ENCODE assay signal across 19 cellular contexts in the genomic region with DNA sequence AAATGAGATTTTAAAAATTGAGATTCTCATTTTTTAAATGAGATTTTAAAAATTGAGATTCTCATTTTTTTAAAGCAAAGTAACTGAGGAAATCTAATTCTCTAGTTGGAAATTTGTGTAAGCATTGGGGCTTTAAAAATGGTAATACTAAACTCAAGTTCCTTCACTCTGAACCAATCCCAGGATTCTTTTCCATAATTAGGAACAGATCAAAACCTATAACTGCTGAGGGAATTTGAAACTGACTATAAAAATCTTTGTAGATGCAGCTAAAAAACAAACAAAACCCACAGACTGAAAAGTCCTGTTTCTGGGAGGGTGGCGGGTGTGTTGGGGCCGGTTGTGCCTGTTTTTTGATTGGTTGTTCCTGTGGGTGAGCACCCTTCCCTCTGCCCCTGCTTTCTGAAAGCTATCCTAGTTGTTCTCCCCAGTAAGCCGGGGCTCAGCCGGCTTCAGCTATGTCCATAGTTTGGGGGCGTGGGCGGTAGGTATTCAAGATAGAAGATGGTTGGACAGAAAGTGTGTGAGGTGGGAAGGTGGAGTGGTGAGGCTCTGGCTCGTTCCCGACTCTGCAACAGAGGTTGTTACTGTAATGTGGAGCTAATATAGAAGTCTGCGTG. TPM values are rescaled to one million over a fixed set of nuclear protein-coding genes. Genes with fewer than 3 reads are reported as not detected.
A peak's percentile ranks its signal among the peaks of the same experiment; 100 is the strongest.
DNase-seq lines count a peak whose midpoint lies in the region; ATAC-seq and TF ChIP-seq lines count a peak whose summit lies in the region.
"Had no signal": no experiment of that assay in that cellular context is flagged by ENCODE, and none has a peak within 500 bp of the region (broad histone marks: within the 10 kb centered on the region; RNA-seq: fewer than 3 reads in every experiment).

No MANE protein-coding gene starts in this region.

- H3K36me3 Mint-ChIP-seq in activated CD8-positive, alpha-beta T cell treated with anti-CD3 and anti-CD28 coated beads for 36 hours (ENCODE audit: low read depth): peaks cover 2% of the 10 kb centered on the region

- no peaks in the 10 kb centered on the region for H3K27me3 Mint-ChIP-seq in activated CD8-positive, alpha-beta T cell treated with anti-CD3 and anti-CD28 coated beads for 36 hours

- in situ Hi-C loops in HAP-1 (cut with MboI; ENCODE audit: low sequenced_read_pairs): no loop called here

- H3K4me1 Mint-ChIP-seq in activated CD8-positive, alpha-beta T cell treated with anti-CD3 and anti-CD28 coated beads for 36 hours (ENCODE audit: low read depth): no peaks in the 10 kb centered on the region

- no peaks in the 10 kb centered on the region for H3K9me3 Mint-ChIP-seq in activated CD8-positive, alpha-beta T cell treated with anti-CD3 and anti-CD28 coated beads for 36 hours
- H3K9me3 Mint-ChIP-seq: T-helper 2 cell treated with Interferon-gamma antibody and Interleukin-4, amounts not matched to agents 5 μg/mL and 100 μg/mL, for 36 hours had no signal

- H3K4me2 ChIP-seq in BLaER1 treated with 17β-estradiol and CSF1 and Interleukin-3, amounts not matched to agents 10 nM and 100 nM: peak overlapping the region; percentile 75 to 92 (median 84)
- H3K4me2 ChIP-seq in OCI-LY7 (ENCODE audit: low read length): peak overlapping the region; percentile 63
- H3K4me2 ChIP-seq in fibroblast of lung (ENCODE audit: extremely low read depth, insufficient read depth, low read length): peak overlapping the region; percentile 51

- DNase-seq in OCI-LY7 (ENCODE audit: low spot score) (no peak), fibroblast of lung (ENCODE audit: low read depth in 2 of 2) (peak; percentile 9 to 31), occipital lobe (lab: John Stamatoyannopoulos, UW) (peak; percentile 19), HAP-1 (ENCODE audit: low spot score in 2 of 2) (no peak)
- no peak for DNase-seq in activated CD8-positive, alpha-beta T cell treated with anti-CD3 and anti-CD28 coated beads for 36 hours
- DNase-seq: activated effector memory CD4-positive, alpha-beta T cell treated with Interleukin-2 at 50 U/mL for 16 hours; BE2C; colonic mucosa; Kasumi-1; NCI-H1417 treated with DMSO at 0.1 percent for 48 hours; NCI-H2227 treated with DMSO at 0.1 percent for 48 hours; SHP77 had no signal

- no TSS peak for BruUV-seq in OCI-LY7 (replicated peaks; lab: Mats Ljungman, UMichigan)

- H3K9ac ChIP-seq in BLaER1 treated with 17β-estradiol and CSF1 and Interleukin-3, amounts not matched to agents 10 nM and 100 nM: peak overlapping the region; percentile 32 to 77 (median 56); a peak in 20 of 22 replicates
- no peak overlapping the region for H3K9ac ChIP-seq in fibroblast of lung (ENCODE audit: insufficient read depth, low read length)

- no peaks in the 10 kb centered on the region for H3K9me2 ChIP-seq in OCI-LY7 (ENCODE audit: insufficient read depth, low read length)

- peak overlapping the region in 9 of 11 experiments; percentile 33 to 83 (median 68); a peak in 17 of 22 replicates for H3K27ac ChIP-seq in BLaER1 treated with 17β-estradiol and CSF1 and Interleukin-3, amounts not matched to agents 10 nM and 100 nM
- peak overlapping the region; percentile 12 for H3K27ac ChIP-seq in OCI-LY7 (ENCODE audit: low read depth, low read length, poor library complexity, severe bottlenecking)
- no peak overlapping the region for H3K27ac ChIP-seq in fibroblast of lung (ENCODE audit: insufficient read depth, low read length)
- H3K27ac ChIP-seq: colonic mucosa, skin epidermis had no signal

- H2AFZ ChIP-seq in OCI-LY7 (ENCODE audit: low read length): peak overlapping the region; percentile 87
- no peak overlapping the region for H2AFZ ChIP-seq in fibroblast of lung (ENCODE audit: low read length)

- H3K4me1 ChIP-seq in BLaER1 treated with 17β-estradiol and CSF1 and Interleukin-3, amounts not matched to agents 10 nM and 100 nM: peaks cover 33 to 59% (median 51%) of the 10 kb centered on the region in 10 experiments
- H3K4me1 ChIP-seq in OCI-LY7 (ENCODE audit: insufficient read depth, low read length, poor library complexity, severe bottlenecking): peaks cover 16% of the 10 kb centered on the region
- peaks cover 2% of the 10 kb centered on the region for H3K4me1 ChIP-seq in fibroblast of lung (ENCODE audit: control insufficient read depth, extremely low read depth, insufficient read depth, low read length)
- no peaks in the 10 kb centered on the region for H3K4me1 ChIP-seq in HAP-1
- H3K4me1 ChIP-seq: BE2C, colonic mucosa had no signal

- H3K9me3 ChIP-seq in BLaER1 treated with 17β-estradiol and CSF1 and Interleukin-3, amounts not matched to agents 10 nM and 100 nM (replicated peaks in 1 of 11): no peaks in the 10 kb centered on the region
- H3K9me3 ChIP-seq in OCI-LY7 (ENCODE audit: low read length): no peaks in the 10 kb centered on the region
- no peaks in the 10 kb centered on the region for H3K9me3 ChIP-seq in fibroblast of lung (ENCODE audit: control insufficient read depth, insufficient read depth, low read depth, low read length)
- no peaks in the 10 kb centered on the region for H3K9me3 ChIP-seq in HAP-1
- H3K9me3 ChIP-seq: BE2C, colonic mucosa had no signal

- no peak for ATAC-seq in activated CD8-positive, alpha-beta T cell treated with anti-CD3 and anti-CD28 coated beads for 36 hours
- ATAC-seq in GM21381 (IDR thresholded peaks at IDR 0.05; ENCODE audit: unreplicated experiment) (no peak), HG03469 (IDR thresholded peaks at IDR 0.05; ENCODE audit: unreplicated experiment) (no peak)
- ATAC-seq: esophagus mucosa, left lobe of liver had no signal

- H3K27me3 ChIP-seq in BLaER1 treated with 17β-estradiol and CSF1 and Interleukin-3, amounts not matched to agents 10 nM and 100 nM: no peaks in the 10 kb centered on the region
- H3K27me3 ChIP-seq in fibroblast of lung (ENCODE audit: control insufficient read depth, insufficient read depth, low read length) (no peaks in the 10 kb centered on the region), HAP-1 (ENCODE audit: low read depth) (no peaks in the 10 kb centered on the region)
- H3K27me3 ChIP-seq: BE2C, colonic mucosa had no signal

- CTCF ChIA-PET in OCI-LY7 (lab: Charles Lee; ENCODE audit: unreplicated experiment): no interaction called here
- CTCF ChIA-PET in activated CD8-positive, alpha-beta T cell treated with anti-CD3 and anti-CD28 coated beads for 36 hours (lab: Charles Lee): interaction anchor here (0.8 to 1.7 kb wide), 2 partner anchors 10 to 97 kb away, joined by 3 to 5 read pairs; no protein-coding TSS in a partner anchor

- intact Hi-C loops in OCI-LY7 (cut with micrococcal nuclease; ENCODE audit: unreplicated experiment): no loop called here
- intact Hi-C loops in activated CD8-positive, alpha-beta T cell treated with anti-CD3 and anti-CD28 coated beads for 36 hours (cut with micrococcal nuclease): no loop called here

- no peaks in the 10 kb centered on the region for H3K79me2 ChIP-seq in OCI-LY7 (ENCODE audit: insufficient read depth, low read depth, low read length)
- no peaks in the 10 kb centered on the region for H3K79me2 ChIP-seq in fibroblast of lung (ENCODE audit: control insufficient read depth, insufficient read depth, low read length)

- POLR2A ChIA-PET in OCI-LY7 (lab: Charles Lee): interaction anchor here (1.0 kb wide), 1 partner anchor 13 kb away, joined by 3 read pairs; no protein-coding TSS in a partner anchor
- POLR2A ChIA-PET in activated CD8-positive, alpha-beta T cell treated with anti-CD3 and anti-CD28 coated beads for 36 hours (lab: Charles Lee): interaction anchor here (0.7 kb wide), 1 partner anchor 166 kb away, joined by 3 read pairs; no protein-coding TSS in a partner anchor

- TF ChIP-seq CTCF in OCI-LY7 (conservative IDR thresholded peaks at IDR 0.05; ENCODE audit: low read length) (no peak), fibroblast of lung (conservative IDR thresholded peaks at IDR 0.05 in 1 of 2, IDR thresholded peaks at IDR 0.05 in 1 of 2; ENCODE audit: low read depth in 1 of 2, low read length in 2 of 2) (no peak)
- no peak for TF ChIP-seq CTCF in activated CD8-positive, alpha-beta T cell treated with anti-CD3 and anti-CD28 coated beads for 36 hours (IDR thresholded peaks at IDR 0.05)

- H3K36me3 ChIP-seq in BLaER1 treated with 17β-estradiol and CSF1 and Interleukin-3, amounts not matched to agents 10 nM and 100 nM: peaks cover 0 to 57% (median 15%) of the 10 kb centered on the region in 11 experiments; a peak in 13 of 22 replicates
- H3K36me3 ChIP-seq in OCI-LY7 (ENCODE audit: insufficient read depth, low read length) (no peaks in the 10 kb centered on the region), fibroblast of lung (ENCODE audit: control insufficient read depth, insufficient read depth, low read length) (no peaks in the 10 kb centered on the region), HAP-1 (replicated peaks) (no peaks in the 10 kb centered on the region)
- H3K36me3 ChIP-seq: BE2C, colonic mucosa had no signal

- no peaks in the 10 kb centered on the region for H4K20me1 ChIP-seq in BLaER1 treated with 17β-estradiol and CSF1 and Interleukin-3, amounts not matched to agents 10 nM and 100 nM
- no peaks in the 10 kb centered on the region for H4K20me1 ChIP-seq in OCI-LY7 (ENCODE audit: insufficient read depth, low read length)
- no peaks in the 10 kb centered on the region for H4K20me1 ChIP-seq in fibroblast of lung (ENCODE audit: control insufficient read depth, extremely low read depth, insufficient read depth, low read length)

- H3K4me3 Mint-ChIP-seq in activated CD8-positive, alpha-beta T cell treated with anti-CD3 and anti-CD28 coated beads for 36 hours: no peak overlapping the region
- H3K4me3 Mint-ChIP-seq: T-helper 2 cell treated with Interferon-gamma antibody and Interleukin-4, amounts not matched to agents 5 μg/mL and 100 μg/mL, for 36 hours had no signal

- peak overlapping the region in 8 of 10 experiments; percentile 1 to 42 (median 19); a peak in 10 of 20 replicates for H3K4me3 ChIP-seq in BLaER1 treated with 17β-estradiol and CSF1 and Interleukin-3, amounts not matched to agents 10 nM and 100 nM
- H3K4me3 ChIP-seq in OCI-LY7 (ENCODE audit: low read depth, low read length, poor library complexity, severe bottlenecking) (peak overlapping the region; percentile 42), fibroblast of lung (replicated peaks in 1 of 4; ENCODE audit: control extremely low read depth in 1 of 4, insufficient read depth in 1 of 4, low read depth in 3 of 4, low read length in 4 of 4) (peak overlapping the region in 1 of 4 experiments; percentile 18), HAP-1 (no peak overlapping the region)
- H3K4me3 ChIP-seq: colonic mucosa, skin epidermis had no signal

- H3K27ac Mint-ChIP-seq in activated CD8-positive, alpha-beta T cell treated with anti-CD3 and anti-CD28 coated beads for 36 hours: no peak overlapping the region
- H3K27ac Mint-ChIP-seq: T-helper 2 cell treated with Interferon-gamma antibody and Interleukin-4, amounts not matched to agents 5 μg/mL and 100 μg/mL, for 36 hours had no signal

RNA-seq across cellular contexts. Expression of a gene that starts 49.3 kb away (rescaled TPM):
- total RNA-seq in OCI-LY7 (2014; rRNA removed; shearing (Covaris generic)): not detected in 2 replicates
- total RNA-seq in OCI-LY7 (2022) (not detected in 2 replicates), fibroblast of lung (not detected in 2 replicates), occipital lobe (not detected)
- not detected in 2 replicates for polyA plus RNA-seq in fibroblast of lung
- not detected in 2 replicates for polyA plus RNA-seq in fibroblast of lung (2012)
- polyA minus RNA-seq in fibroblast of lung (ENCODE audit: low replicate concordance): not detected in 2 replicates
- not detected for total RNA-seq in activated CD8-positive, alpha-beta T cell treated with anti-CD3 and anti-CD28 coated beads for 36 hours
- total RNA-seq: colonic mucosa, esophagus mucosa, left lobe of liver had no signal

Comparison
In these comparisons a context has a peak if more than half of its experiments do, and no peak if none do; other contexts are left out.
1. DNase-seq: peak in fibroblast of lung (2 of 2) and occipital lobe (single experiment); none in OCI-LY7 (single experiment), activated CD8-positive, alpha-beta T cell treated with anti-CD3 and anti-CD28 coated beads for 36 hours (single experiment) and HAP-1 (0 of 2).
2. Peak in every context shown above with its lines, with median percentiles within 50 percentile points of each other: H3K4me2 ChIP-seq.